In the genomic region with DNA sequence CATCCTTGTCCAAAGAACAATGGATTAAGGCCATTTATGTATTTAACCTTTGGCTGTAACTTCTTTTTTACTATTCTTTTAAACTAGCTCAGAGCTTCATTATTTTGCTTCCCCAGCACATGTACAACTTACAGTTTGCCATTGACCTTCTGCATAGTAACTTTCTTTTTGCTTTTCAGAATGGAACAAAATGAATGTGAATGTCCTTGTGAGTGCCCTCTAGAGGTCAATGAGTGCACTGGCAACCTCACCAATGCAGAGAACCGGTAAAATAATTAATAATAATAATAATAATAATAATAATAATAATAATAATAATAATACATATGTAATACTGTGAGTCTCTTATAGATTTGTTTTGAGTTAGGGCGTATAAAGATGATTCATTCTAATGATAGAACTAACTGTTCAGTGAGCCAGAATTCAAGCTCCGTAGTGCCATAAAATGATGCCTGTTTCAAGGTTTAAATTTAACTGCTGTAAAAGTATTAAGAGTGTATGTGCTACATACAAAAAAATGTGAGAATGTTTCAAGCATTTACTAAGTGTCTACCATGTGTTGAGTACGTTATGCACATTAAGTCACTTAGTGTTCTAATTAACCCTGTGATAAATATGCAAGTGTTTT, we compare ENCODE assay signal across 8 cellular contexts.
DNase-seq lines count a peak whose midpoint lies in the region; ATAC-seq, FAIRE-seq and TF ChIP-seq lines count a peak whose summit lies in the region.

No MANE protein-coding gene starts in this region.

- ATAC-seq in body of pancreas = no peak
- no peak for ATAC-seq in HG03521 (IDR thresholded peaks at IDR 0.05; ENCODE audit: unreplicated experiment)
- no peak for ATAC-seq in GM18867 (IDR thresholded peaks at IDR 0.05; ENCODE audit: unreplicated experiment)
- ATAC-seq in GM19455 (IDR thresholded peaks at IDR 0.05; ENCODE audit: unreplicated experiment) = no peak

- H3K9me3 ChIP-seq in body of pancreas = no peaks in the 10 kb centered on the region

- peak; percentile 91 for FAIRE-seq in G401.6 (lab: Jason Lieb, UNC)

- WGBS in body of pancreas, 2 donors = 63 to 67% methylated on average over 4 of the region's 4 CpGs

- H3K4me3 ChIP-seq in body of pancreas = no peak overlapping the region

- H3K4me1 ChIP-seq in body of pancreas = no peaks in the 10 kb centered on the region

- TF ChIP-seq CTCF in body of pancreas (IDR thresholded peaks at IDR 0.05) = peak; percentile 25 to 81 (median 52)

- no peak for TF ChIP-seq POLR2A in body of pancreas (IDR thresholded peaks at IDR 0.05)

- DNase-seq in HT-29 (ENCODE audit: low spot score) (peak; percentile 19), body of pancreas (peak in 1 of 4 donors; percentile 10), lung microvascular endothelial cell (ENCODE audit: low read depth in 2 of 2) (peak; percentile 48 to 60), globus pallidus (ENCODE audit: low spot score) (no peak)

- peaks cover 0 to 13% of the 10 kb centered on the region in 2 donors for H3K36me3 ChIP-seq in body of pancreas (replicated peaks in 1 of 2; ENCODE audit: insufficient read depth in 1 of 2, low read depth in 2 of 2)

- H3K27ac ChIP-seq in body of pancreas = no peak overlapping the region

- no peaks in the 10 kb centered on the region for H3K27me3 ChIP-seq in body of pancreas

- intact Hi-C loops in body of pancreas (cut with DNase I) = no loop called here
